In genomic region chr12:63790608-63790945, GRCh38 we compare ENCODE assay signal across 31 cellular contexts. TPM values are rescaled to one million over a fixed set of nuclear protein-coding genes. Genes with fewer than 3 reads are reported as not detected.
"Had no signal": no experiment of that assay in that cellular context is flagged by ENCODE, and none has a peak within 500 bp of the region (broad histone marks: within the 10 kb centered on the region; RNA-seq: fewer than 3 reads in every experiment).

No MANE protein-coding gene starts in this region.

- ATAC-seq: activated CD4-positive, CD25-positive, alpha-beta regulatory T cell treated with anti-CD3 and anti-CD28 coated beads, Interleukin-2, amount 50 U/mL, for 24 hours; activated naive CD8-positive, alpha-beta T cell treated with anti-CD3 and anti-CD28 coated beads, Interleukin-2, amount 50 U/mL, for 24 hours; activated T-cell treated with anti-CD3 and anti-CD28 coated beads, Interleukin-2, amount 50 U/mL, for 72 hours; body of pancreas; T-helper 17 cell had no signal

- H3K27ac Mint-ChIP-seq: activated B cell treated with CpG ODN at 0.5 μM for 24 hours; activated CD4-positive, alpha-beta memory T cell treated with anti-CD3 and anti-CD28 coated beads, Interleukin-2, amount 10 ng/mL, durations not matched to agents 7 days and 5 days; activated CD4-positive, alpha-beta T cell treated with anti-CD3 and anti-CD28 coated beads, Interleukin-2, amount 10 ng/mL, durations not matched to agents 7 days and 5 days; activated naive CD4-positive, alpha-beta T cell treated with anti-CD3 and anti-CD28 coated beads for 36 hours; activated naive CD4-positive, alpha-beta T cell treated with anti-CD3 and anti-CD28 coated beads, Interleukin-2, amount 50 U/mL, for 24 hours; activated naive CD8-positive, alpha-beta T cell treated with anti-CD3 and anti-CD28 coated beads for 36 hours; activated naive CD8-positive, alpha-beta T cell treated with anti-CD3 and anti-CD28 coated beads, Interleukin-2, amount 50 U/mL, for 24 hours; activated T-cell treated with anti-CD3 and anti-CD28 coated beads, Interleukin-2, amount 50 U/mL, for 24 hours; activated T-cell treated with anti-CD3 and anti-CD28 coated beads, Interleukin-2, amount 50 U/mL, for 72 hours; activated T-helper 2 cell treated with anti-CD3 and anti-CD28 coated beads, Interferon-gamma antibody, Interleukin-2, Interleukin-4, amounts not matched to agents 10 μg/mL and 5 μg/mL and 100 μg/mL, durations not matched to agents 14 hours and 24 hours and 36 hours; T-helper 17 cell; T-helper 2 cell treated with Interferon-gamma antibody and Interleukin-4, amounts not matched to agents 5 μg/mL and 100 μg/mL, for 36 hours had no signal

- H3K4me3 Mint-ChIP-seq: activated B cell treated with CpG ODN at 0.5 μM for 24 hours; activated CD4-positive, alpha-beta memory T cell treated with anti-CD3 and anti-CD28 coated beads, Interleukin-2, amount 10 ng/mL, durations not matched to agents 7 days and 5 days; activated CD4-positive, alpha-beta T cell treated with anti-CD3 and anti-CD28 coated beads, Interleukin-2, amount 10 ng/mL, durations not matched to agents 7 days and 5 days; activated naive CD4-positive, alpha-beta T cell treated with anti-CD3 and anti-CD28 coated beads for 36 hours; activated naive CD4-positive, alpha-beta T cell treated with anti-CD3 and anti-CD28 coated beads, Interleukin-2, amount 50 U/mL, for 24 hours; activated naive CD8-positive, alpha-beta T cell treated with anti-CD3 and anti-CD28 coated beads for 36 hours; activated naive CD8-positive, alpha-beta T cell treated with anti-CD3 and anti-CD28 coated beads, Interleukin-2, amount 50 U/mL, for 24 hours; activated T-cell treated with anti-CD3 and anti-CD28 coated beads, Interleukin-2, amount 50 U/mL, for 24 hours; activated T-cell treated with anti-CD3 and anti-CD28 coated beads, Interleukin-2, amount 50 U/mL, for 72 hours; T-helper 17 cell; T-helper 2 cell treated with Interferon-gamma antibody and Interleukin-4, amounts not matched to agents 5 μg/mL and 100 μg/mL, for 36 hours had no signal

- H3K4me1 Mint-ChIP-seq: activated B cell treated with CpG ODN at 0.5 μM for 24 hours; activated CD4-positive, alpha-beta memory T cell treated with anti-CD3 and anti-CD28 coated beads, Interleukin-2, amount 10 ng/mL, durations not matched to agents 7 days and 5 days had no signal

- DNase-seq: activated B cell treated with CpG ODN at 0.5 μM for 24 hours; activated CD4-positive, alpha-beta memory T cell treated with anti-CD3 and anti-CD28 coated beads, Interleukin-2, amount 10 ng/mL, durations not matched to agents 7 days and 5 days; activated CD4-positive, alpha-beta T cell treated with anti-CD3 and anti-CD28 coated beads, Interleukin-2, amount 10 ng/mL, durations not matched to agents 7 days and 5 days; activated CD4-positive, alpha-beta T cell treated with anti-CD3 and anti-CD28 coated beads, Interleukin-2, amount 50 U/mL, for 4 hours; activated CD8-positive, alpha-beta memory T cell treated with anti-CD3 and anti-CD28 coated beads, Interleukin-2, amount 50 U/mL, for 48 hours; activated effector memory CD4-positive, alpha-beta T cell treated with anti-CD3 and anti-CD28 coated beads, Interleukin-2, amount 50 U/mL, for 16 hours; activated naive CD4-positive, alpha-beta T cell treated with anti-CD3 and anti-CD28 coated beads for 36 hours; activated naive CD8-positive, alpha-beta T cell treated with anti-CD3 and anti-CD28 coated beads for 36 hours; activated naive CD8-positive, alpha-beta T cell treated with anti-CD3 and anti-CD28 coated beads, Interleukin-2, amount 50 U/mL, for 24 hours; activated T-cell treated with anti-CD3 and anti-CD28 coated beads for 4 hours; activated T-cell treated with anti-CD3 and anti-CD28 coated beads, Interleukin-2, amount 50 U/mL, for 24 hours; activated T-cell treated with anti-CD3 and anti-CD28 coated beads, Interleukin-2, amount 50 U/mL, for 72 hours; adrenal gland; amygdala; aorta; body of pancreas; caudate nucleus; cerebellar nuclear complex; colonic mucosa; effector CD8-positive, alpha-beta T cell; esophagus squamous epithelium; head of caudate nucleus; T-helper 1 cell; T-helper 17 cell; T1000; WERI-Rb-1 had no signal

- H3K27ac ChIP-seq: adrenal gland, body of pancreas, colonic mucosa, epithelial cell of prostate, esophagus squamous epithelium, WERI-Rb-1 had no signal

- H3K27me3 Mint-ChIP-seq: activated B cell treated with CpG ODN at 0.5 μM for 24 hours; activated CD4-positive, alpha-beta memory T cell treated with anti-CD3 and anti-CD28 coated beads, Interleukin-2, amount 10 ng/mL, durations not matched to agents 7 days and 5 days; activated CD4-positive, alpha-beta T cell treated with anti-CD3 and anti-CD28 coated beads, Interleukin-2, amount 10 ng/mL, durations not matched to agents 7 days and 5 days; activated naive CD4-positive, alpha-beta T cell treated with anti-CD3 and anti-CD28 coated beads, Interleukin-2, amount 50 U/mL, for 24 hours; activated naive CD8-positive, alpha-beta T cell treated with anti-CD3 and anti-CD28 coated beads for 36 hours; activated naive CD8-positive, alpha-beta T cell treated with anti-CD3 and anti-CD28 coated beads, Interleukin-2, amount 50 U/mL, for 24 hours; activated T-cell treated with anti-CD3 and anti-CD28 coated beads, Interleukin-2, amount 50 U/mL, for 24 hours; T-helper 17 cell had no signal

- H3K27me3 ChIP-seq: adrenal gland, body of pancreas, colonic mucosa, esophagus squamous epithelium had no signal

- H3K9me3 Mint-ChIP-seq: activated B cell treated with CpG ODN at 0.5 μM for 24 hours; activated CD4-positive, alpha-beta memory T cell treated with anti-CD3 and anti-CD28 coated beads, Interleukin-2, amount 10 ng/mL, durations not matched to agents 7 days and 5 days; activated CD4-positive, alpha-beta T cell treated with anti-CD3 and anti-CD28 coated beads, Interleukin-2, amount 10 ng/mL, durations not matched to agents 7 days and 5 days; activated naive CD4-positive, alpha-beta T cell treated with anti-CD3 and anti-CD28 coated beads for 36 hours; activated naive CD4-positive, alpha-beta T cell treated with anti-CD3 and anti-CD28 coated beads, Interleukin-2, amount 50 U/mL, for 24 hours; activated naive CD8-positive, alpha-beta T cell treated with anti-CD3 and anti-CD28 coated beads for 36 hours; activated naive CD8-positive, alpha-beta T cell treated with anti-CD3 and anti-CD28 coated beads, Interleukin-2, amount 50 U/mL, for 24 hours; activated T-cell treated with anti-CD3 and anti-CD28 coated beads, Interleukin-2, amount 50 U/mL, for 24 hours; activated T-cell treated with anti-CD3 and anti-CD28 coated beads, Interleukin-2, amount 50 U/mL, for 72 hours; activated T-helper 2 cell treated with anti-CD3 and anti-CD28 coated beads, Interferon-gamma antibody, Interleukin-2, Interleukin-4, amounts not matched to agents 10 μg/mL and 5 μg/mL and 100 μg/mL, durations not matched to agents 14 hours and 24 hours and 36 hours; T-helper 2 cell treated with Interferon-gamma antibody and Interleukin-4, amounts not matched to agents 5 μg/mL and 100 μg/mL, for 36 hours had no signal

- H3K4me1 ChIP-seq: adrenal gland, body of pancreas, colonic mucosa, esophagus squamous epithelium had no signal

RNA-seq across cellular contexts. Expression of gene SRGAP1, which starts 53.9 kb away (rescaled TPM):
- total RNA-seq: activated CD4-positive, alpha-beta memory T cell treated with anti-CD3 and anti-CD28 coated beads, Interleukin-2, amount 10 ng/mL, durations not matched to agents 7 days and 5 days; activated CD4-positive, alpha-beta T cell treated with anti-CD3 and anti-CD28 coated beads, Interleukin-2, amount 10 ng/mL, durations not matched to agents 7 days and 5 days had no signal
